ENCODE assay signal across 21 cellular contexts in the genomic region with DNA sequence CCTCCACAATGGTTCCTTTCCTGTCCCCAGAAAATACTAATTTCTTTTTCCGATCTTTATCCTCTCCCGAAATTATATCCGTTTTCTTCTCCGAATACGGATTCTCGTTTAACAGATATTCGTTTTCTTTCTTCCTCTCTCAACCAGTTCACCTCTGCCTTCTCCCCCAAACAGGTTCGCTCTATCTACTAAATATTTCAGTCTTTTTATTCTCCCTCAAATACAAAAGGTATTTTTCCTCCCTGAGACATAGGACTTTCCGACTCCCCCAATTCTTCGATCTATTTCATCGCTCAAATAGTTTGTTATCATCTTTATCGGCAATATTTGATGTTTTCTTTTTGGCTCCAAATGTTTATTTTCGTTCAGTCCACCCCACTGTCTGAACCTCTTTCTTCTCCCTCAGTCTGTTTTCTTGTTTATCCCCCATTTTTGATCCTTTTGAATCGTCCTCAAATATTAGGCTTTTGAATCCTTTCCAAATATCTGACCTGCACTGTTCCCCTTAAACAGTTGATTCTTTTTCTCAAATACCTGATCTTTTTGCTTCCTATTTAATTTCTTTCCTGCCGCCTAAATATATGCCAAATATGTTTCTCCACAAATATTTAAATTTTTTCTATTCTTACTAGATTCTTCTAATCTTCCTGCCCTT. TPM values are rescaled to one million over a fixed set of nuclear protein-coding genes. Genes with fewer than 3 reads are reported as not detected.
A peak's percentile ranks its signal among the peaks of the same experiment; 100 is the strongest.
DNase-seq lines count a peak whose midpoint lies in the region; ATAC-seq, FAIRE-seq and TF ChIP-seq lines count a peak whose summit lies in the region.
"Had no signal": no experiment of that assay in that cellular context is flagged by ENCODE, and none has a peak within 500 bp of the region (broad histone marks: within the 10 kb centered on the region; RNA-seq: fewer than 3 reads in every experiment).

No MANE protein-coding gene starts in this region.

- H3K4ac ChIP-seq in H1 (replicated peaks; ENCODE audit: insufficient read length, low read depth, low read length) = no peak overlapping the region

- no peak overlapping the region for H3K4me3 ChIP-seq in Karpas-422 (ENCODE audit: low read length)
- H3K4me3 ChIP-seq in H1 (ENCODE audit: extremely low read depth in 1 of 4, insufficient read depth in 2 of 4, low read depth in 3 of 4, low read length in 4 of 4) = peak overlapping the region in 1 of 4 experiments; percentile 47; a peak in 3 of 8 replicates

- H2BK20ac ChIP-seq in H1 (ENCODE audit: low read length) = no peak overlapping the region

- no peaks in the 10 kb centered on the region for H3K27me3 ChIP-seq in Karpas-422 (ENCODE audit: low read length)
- peaks cover 81 to 99% (median 96%) of the 10 kb centered on the region in 4 experiments for H3K27me3 ChIP-seq in H1 (replicated peaks in 1 of 4; ENCODE audit: control insufficient read depth in 3 of 4, extremely low read depth in 1 of 4, insufficient read depth in 3 of 4, low read length in 3 of 4)

- H3K36me3 ChIP-seq in Karpas-422 (ENCODE audit: insufficient read depth, low read length) (peaks cover 51% of the 10 kb centered on the region), H1 (ENCODE audit: control insufficient read depth in 2 of 4, insufficient read depth in 4 of 4, low read length in 3 of 4) (peaks cover 0 to 13% (median 0%) of the 10 kb centered on the region in 4 experiments; a peak in 1 of 8 replicates)
- H3K36me3 ChIP-seq: Peyer's patch had no signal

- CTCF ChIA-PET in H1 (lab: Charles Lee; ENCODE audit: partially characterized antibody) = interaction anchor here (0.8 to 1.9 kb wide), 5 partner anchors 12 to 162 kb away, joined by 3 to 7 read pairs (median 4); no protein-coding TSS in a partner anchor

- H4K8ac ChIP-seq in H1 (ENCODE audit: extremely low read depth, insufficient read depth, low read length) = no peak overlapping the region

- no peak for DNase-seq in T-helper 1 cell
- no peak for DNase-seq in Karpas-422
- DNase-seq in H1 (ENCODE audit: low read depth in 1 of 2, low spot score in 2 of 2) = no peak
- DNase-seq in naive thymus-derived CD8-positive, alpha-beta T cell = no peak
- no peak for DNase-seq in HT-29 (ENCODE audit: low spot score)
- no peak for DNase-seq in GM10266 (ENCODE audit: extremely low spot score)
- DNase-seq: 8988T; activated CD4-positive, alpha-beta T cell treated with anti-CD3 and anti-CD28 coated beads for 48 hours; CD8-positive, alpha-beta memory T cell; central memory CD4-positive, alpha-beta T cell; NCI-H187 treated with DMSO at 0.1 percent for 48 hours; NCI-H524 treated with DMSO at 0.1 percent for 48 hours; Peyer's patch; stimulated activated CD8-positive, alpha-beta memory T cell treated with anti-CD3 and anti-CD28 coated beads, Interleukin-4, amount 100 ng/mL, for 48 hours; trophoblast cell had no signal

- H3K27me3 Mint-ChIP-seq in T-helper 1 cell treated with Interleukin-12 subunit alpha and Interleukin-12 subunit beta and Interleukin-4 antibody, amounts not matched to agents 30 μg/mL and 1 μg/mL, for 36 hours (ENCODE audit: low read depth) = peaks cover 78% of the 10 kb centered on the region
- H3K27me3 Mint-ChIP-seq in naive thymus-derived CD8-positive, alpha-beta T cell = peaks cover 33 to 78% (median 56%) of the 10 kb centered on the region in 5 donors

- no peak overlapping the region for H3K14ac ChIP-seq in H1 (ENCODE audit: insufficient read length)

- H3K4me1 ChIP-seq in Karpas-422 (ENCODE audit: low read length) = peaks cover 33% of the 10 kb centered on the region
- H3K4me1 ChIP-seq in H1 (replicated peaks in 1 of 4; ENCODE audit: control insufficient read depth in 3 of 4, insufficient read depth in 4 of 4, low read length in 3 of 4) = peaks cover 0 to 30% (median 25%) of the 10 kb centered on the region in 4 experiments; a peak in 6 of 7 replicates

- peaks cover 28% of the 10 kb centered on the region for H3K4me1 Mint-ChIP-seq in T-helper 1 cell treated with Interleukin-12 subunit alpha and Interleukin-12 subunit beta and Interleukin-4 antibody, amounts not matched to agents 30 μg/mL and 1 μg/mL, for 36 hours (ENCODE audit: low read depth)
- H3K4me1 Mint-ChIP-seq in naive thymus-derived CD8-positive, alpha-beta T cell = peaks cover 20 to 52% (median 35%) of the 10 kb centered on the region in 4 donors

- no peak overlapping the region for H2AK5ac ChIP-seq in H1 (ENCODE audit: low read depth, low read length)

- WGBS in H1 (ENCODE audit: extremely low coverage in 1 of 2, insufficient coverage in 1 of 2, insufficient read length in 1 of 2, insufficient replicate concordance in 2 of 2, low coverage in 1 of 2, low lambda C conversion rate in 2 of 2, missing lambda C conversion rate in 1 of 2), 2 experiments = 12% methylated on average over 15 of the region's 15 CpGs; no CpG with 5 or more reads in 1 of the 2 experiments

- no peak for ATAC-seq in naive thymus-derived CD8-positive, alpha-beta T cell
- no peak for ATAC-seq in GM21423 (IDR thresholded peaks at IDR 0.05; ENCODE audit: unreplicated experiment)
- ATAC-seq: HCT116, right cardiac atrium had no signal

- H2AFZ ChIP-seq in Karpas-422 (ENCODE audit: low read length) (no peak overlapping the region), H1 (ENCODE audit: low read length) (no peak overlapping the region)

- H4K5ac ChIP-seq in H1 (ENCODE audit: insufficient read length, low read depth, low read length) = no peak overlapping the region

- H3K4me3 Mint-ChIP-seq in T-helper 1 cell treated with Interleukin-12 subunit alpha and Interleukin-12 subunit beta and Interleukin-4 antibody, amounts not matched to agents 30 μg/mL and 1 μg/mL, for 36 hours = peak overlapping the region; percentile 27
- H3K4me3 Mint-ChIP-seq in naive thymus-derived CD8-positive, alpha-beta T cell = peak overlapping the region in 7 of 10 donors; percentile 6 to 63 (median 53)

- no peak overlapping the region for H3K4me2 ChIP-seq in Karpas-422 (ENCODE audit: low read depth, low read length, poor library complexity, severe bottlenecking)
- peak overlapping the region; percentile 64 to 71; a peak in 3 of 4 replicates for H3K4me2 ChIP-seq in H1 (ENCODE audit: insufficient read depth in 1 of 2, low read depth in 2 of 2, low read length in 2 of 2)

- no peak overlapping the region for H3K18ac ChIP-seq in H1 (ENCODE audit: extremely low read depth, low read length)

- no peak overlapping the region for H2BK15ac ChIP-seq in H1 (ENCODE audit: low read length)

- peaks cover 8% of the 10 kb centered on the region; the same call in 1 of the 2 replicates for H3K23me2 ChIP-seq in H1 (ENCODE audit: low read depth, low read length)

- TF ChIP-seq CTCF in H1 (IDR thresholded peaks at IDR 0.05; ENCODE audit: control extremely low read depth in 1 of 3, insufficient read depth in 1 of 3, low read depth in 1 of 3, low read length in 3 of 3) (no peak), GM10266 (IDR thresholded peaks at IDR 0.05; ENCODE audit: control insufficient read depth, insufficient read depth, low read depth, missing control alignments) (no peak)

- no peak for FAIRE-seq in H1 (lab: Jason Lieb, UNC)
- FAIRE-seq: endometrium had no signal

- no peak for TF ChIP-seq POLR2A in H1 (IDR thresholded peaks at IDR 0.05; ENCODE audit: control extremely low read depth in 1 of 2, low read depth in 2 of 2, low read length in 2 of 2)

- peak overlapping the region; percentile 97 for H3K27ac ChIP-seq in Karpas-422 (ENCODE audit: low read length)
- H3K27ac ChIP-seq in H1 (ENCODE audit: low read depth, low read length) = no peak overlapping the region
- H3K27ac ChIP-seq: HL-60 had no signal

- H3K79me1 ChIP-seq in H1 (ENCODE audit: low read depth, low read length) = no peaks in the 10 kb centered on the region

- H3K36me3 Mint-ChIP-seq in T-helper 1 cell treated with Interleukin-12 subunit alpha and Interleukin-12 subunit beta and Interleukin-4 antibody, amounts not matched to agents 30 μg/mL and 1 μg/mL, for 36 hours (ENCODE audit: low read depth) = peaks cover 16% of the 10 kb centered on the region
- peaks cover 1 to 11% (median 6%) of the 10 kb centered on the region in 3 donors for H3K36me3 Mint-ChIP-seq in naive thymus-derived CD8-positive, alpha-beta T cell
- H3K36me3 Mint-ChIP-seq: CD8-positive, alpha-beta memory T cell had no signal

- H2BK120ac ChIP-seq in H1 (replicated peaks; ENCODE audit: low read depth, low read length) = no peak overlapping the region

- TF ChIP-seq RAD21 in H1 (IDR thresholded peaks at IDR 0.05 in 1 of 2, conservative IDR thresholded peaks at IDR 0.05 in 1 of 2; ENCODE audit: low read depth in 2 of 2, low read length in 2 of 2) = no peak

- no peak overlapping the region for H4K91ac ChIP-seq in H1 (replicated peaks; ENCODE audit: insufficient read length, low read length)

- peak overlapping the region; percentile 60 for H3K27ac Mint-ChIP-seq in T-helper 1 cell treated with Interleukin-12 subunit alpha and Interleukin-12 subunit beta and Interleukin-4 antibody, amounts not matched to agents 30 μg/mL and 1 μg/mL, for 36 hours
- peak overlapping the region in 3 of 10 donors; percentile 10 to 81 (median 50) for H3K27ac Mint-ChIP-seq in naive thymus-derived CD8-positive, alpha-beta T cell

- no peak overlapping the region for H2BK5ac ChIP-seq in H1 (ENCODE audit: low read depth, low read length)

- no peaks in the 10 kb centered on the region for H3K9me3 Mint-ChIP-seq in T-helper 1 cell treated with Interleukin-12 subunit alpha and Interleukin-12 subunit beta and Interleukin-4 antibody, amounts not matched to agents 30 μg/mL and 1 μg/mL, for 36 hours
- peaks cover 0 to 6% (median 0%) of the 10 kb centered on the region in 9 donors for H3K9me3 Mint-ChIP-seq in naive thymus-derived CD8-positive, alpha-beta T cell

- H3K9ac ChIP-seq in Karpas-422 (ENCODE audit: low read length) (no peak overlapping the region), H1 (replicated peaks in 1 of 4; ENCODE audit: extremely low read depth in 1 of 4, low read depth in 3 of 4, low read length in 3 of 4) (no peak overlapping the region)

- no peaks in the 10 kb centered on the region for H3K9me2 ChIP-seq in Karpas-422 (replicated peaks; ENCODE audit: insufficient read depth, low read length)

- peaks cover 46% of the 10 kb centered on the region for H4K20me1 ChIP-seq in Karpas-422 (ENCODE audit: insufficient read depth, low read depth, low read length)
- H4K20me1 ChIP-seq in H1 (replicated peaks in 1 of 2; ENCODE audit: control insufficient read depth in 1 of 2, insufficient read depth in 2 of 2, low read length in 2 of 2) = peaks cover 8 to 43% of the 10 kb centered on the region in 2 experiments

- POLR2A ChIA-PET in H1 (lab: Charles Lee; ENCODE audit: partially characterized antibody) = interaction anchor here (2.1 kb wide), 1 partner anchor 11 kb away, joined by 20 read pairs; no protein-coding TSS in a partner anchor
- POLR2A ChIA-PET in naive thymus-derived CD8-positive, alpha-beta T cell (lab: Charles Lee) = no interaction called here

- peaks cover 47% of the 10 kb centered on the region for H3K79me2 ChIP-seq in Karpas-422 (ENCODE audit: low read length)
- H3K79me2 ChIP-seq in H1 (ENCODE audit: control insufficient read depth in 1 of 2, insufficient read depth in 2 of 2, low read length in 2 of 2) = no peaks in the 10 kb centered on the region

- no peak overlapping the region for H3K23ac ChIP-seq in H1 (ENCODE audit: insufficient read length)

- H3K56ac ChIP-seq in H1 (replicated peaks; ENCODE audit: insufficient read length, low read depth, low read length) = no peak overlapping the region

- no peak for TF ChIP-seq EP300 in H1 (IDR thresholded peaks at IDR 0.05; ENCODE audit: borderline replicate concordance in 1 of 2, low read depth in 2 of 2, low read length in 2 of 2)

- H2BK12ac ChIP-seq in H1 (ENCODE audit: low read depth, low read length) = no peak overlapping the region

- H3K9me3 ChIP-seq in Karpas-422 (ENCODE audit: low read length) (no peaks in the 10 kb centered on the region), H1 (ENCODE audit: insufficient read depth in 2 of 2, low read depth in 1 of 2, low read length in 1 of 2) (no peaks in the 10 kb centered on the region; a peak in 1 of 4 replicates)

RNA-seq across cellular contexts. Expression of gene PITX1, which starts 4.4 kb away (rescaled TPM):
- total RNA-seq in Karpas-422 (2014; rRNA removed; shearing (Covaris generic); ENCODE audit: low replicate concordance) = 173 and 469 TPM in 2 replicates
- not detected in 2 replicates for total RNA-seq in H1 (2021; fragmentation: NEBNext Ultra II Directional; extraction: Animal tissue kit (Norgen Biotek cat#: 25700))
- polyA plus RNA-seq in H1 (2011; rRNA removed) = 0.03 and 0.05 TPM in 2 replicates
- polyA plus RNA-seq in H1 (2011; cell fraction: cytosol; rRNA removed) = 0.05 TPM
- 0.06 TPM for polyA plus RNA-seq in H1 (2011; cell fraction: nucleus; rRNA removed)
- not detected in 4 replicates for polyA plus RNA-seq in H1 (2012, experiment 1 of 2)
- not detected for polyA plus RNA-seq in H1 (2012, experiment 2 of 2)
- polyA plus RNA-seq in H1 (2013, experiment 1 of 2) = 0.04 TPM
- polyA plus RNA-seq in H1 (2013, experiment 2 of 2) = 0.06 TPM
- polyA minus RNA-seq in H1 (2011; rRNA and poly(A)+ RNA removed) = not detected in 2 replicates
- 0.88 TPM for polyA minus RNA-seq in H1 (2011; cell fraction: cytosol; rRNA and poly(A)+ RNA removed)
- 0.70 TPM for polyA minus RNA-seq in H1 (2011; cell fraction: nucleus; rRNA and poly(A)+ RNA removed)
- not detected for total RNA-seq in naive thymus-derived CD8-positive, alpha-beta T cell
- not detected for polyA plus RNA-seq in naive thymus-derived CD8-positive, alpha-beta T cell
- total RNA-seq in HT-29 (2014; rRNA removed; shearing (Covaris generic)) = 41.8 and 49.8 TPM in 2 replicates
- total RNA-seq: CD8-positive, alpha-beta memory T cell had no signal
- polyA plus RNA-seq: CD8-positive, alpha-beta memory T cell had no signal

Comparison
In these comparisons a context has a peak if more than half of its experiments do, and no peak if none do; other contexts are left out.
1. RNA of gene PITX1, which starts 4.4 kb away (total RNA-seq): 173 to 469 TPM in Karpas-422 and 41.8 to 49.8 TPM in HT-29; not detected in H1 and not detected in naive thymus-derived CD8-positive, alpha-beta T cell; every median in the first group is over 10 times any median in the second.